2 cellular contexts compared by ENCODE assay signal in the genomic region with DNA sequence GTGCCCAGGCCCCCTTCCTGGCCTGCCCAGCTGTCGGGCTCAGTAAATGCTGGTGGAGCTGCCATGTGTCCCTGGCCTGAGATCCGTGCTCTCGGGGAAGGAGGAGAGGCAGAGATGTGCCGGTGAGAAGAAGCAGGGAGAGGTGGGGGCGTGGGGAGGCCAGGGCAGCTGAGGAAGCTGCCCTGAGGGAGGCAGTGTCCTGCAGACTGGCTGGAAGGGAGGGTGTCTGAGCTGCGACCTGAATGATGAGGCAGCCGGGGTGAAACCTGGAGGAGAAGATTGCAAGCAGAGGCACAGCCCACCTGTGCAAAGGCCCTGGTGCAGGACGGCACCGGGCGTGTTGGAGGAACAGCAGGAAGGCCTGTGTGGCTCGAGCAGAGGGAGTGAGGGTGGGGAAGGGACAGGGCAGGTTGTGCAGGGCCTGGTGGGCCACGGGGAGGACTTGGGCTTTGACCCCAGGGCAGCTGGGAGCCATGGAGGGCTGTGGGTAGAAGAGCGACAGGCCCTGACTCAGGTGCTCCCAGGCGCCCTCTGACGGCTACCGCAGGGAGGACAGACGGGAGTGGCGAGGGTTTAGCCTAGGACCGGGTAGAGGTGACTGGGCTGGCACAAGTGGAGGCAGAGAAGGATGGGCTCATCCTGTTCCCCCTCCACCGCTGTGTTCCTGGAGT.
TF ChIP-seq lines count a peak whose summit lies in the region.

No MANE protein-coding gene starts in this region.

TF ChIP-seq in WTC11, 78 proteins besides CTCF, POLR2A, EP300 and RAD21 (continued from another document):
- TF ChIP-seq, protein P1, sequence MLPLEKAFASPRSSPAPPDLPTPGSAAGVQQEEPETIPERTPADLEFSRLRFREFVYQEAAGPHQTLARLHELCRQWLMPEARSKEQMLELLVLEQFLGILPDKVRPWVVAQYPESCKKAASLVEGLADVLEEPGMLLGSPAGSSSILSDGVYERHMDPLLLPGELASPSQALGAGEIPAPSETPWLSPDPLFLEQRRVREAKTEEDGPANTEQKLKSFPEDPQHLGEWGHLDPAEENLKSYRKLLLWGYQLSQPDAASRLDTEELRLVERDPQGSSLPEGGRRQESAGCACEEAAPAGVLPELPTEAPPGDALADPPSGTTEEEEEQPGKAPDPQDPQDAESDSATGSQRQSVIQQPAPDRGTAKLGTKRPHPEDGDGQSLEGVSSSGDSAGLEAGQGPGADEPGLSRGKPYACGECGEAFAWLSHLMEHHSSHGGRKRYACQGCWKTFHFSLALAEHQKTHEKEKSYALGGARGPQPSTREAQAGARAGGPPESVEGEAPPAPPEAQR (CRISPR knock-in tag; IDR thresholded peaks at IDR 0.05), result no peak
- TF ChIP-seq, protein P2, sequence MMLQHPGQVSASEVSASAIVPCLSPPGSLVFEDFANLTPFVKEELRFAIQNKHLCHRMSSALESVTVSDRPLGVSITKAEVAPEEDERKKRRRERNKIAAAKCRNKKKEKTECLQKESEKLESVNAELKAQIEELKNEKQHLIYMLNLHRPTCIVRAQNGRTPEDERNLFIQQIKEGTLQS (CRISPR knock-in tag; conservative IDR thresholded peaks at IDR 0.05), result no peak
- TF ChIP-seq, protein P3, sequence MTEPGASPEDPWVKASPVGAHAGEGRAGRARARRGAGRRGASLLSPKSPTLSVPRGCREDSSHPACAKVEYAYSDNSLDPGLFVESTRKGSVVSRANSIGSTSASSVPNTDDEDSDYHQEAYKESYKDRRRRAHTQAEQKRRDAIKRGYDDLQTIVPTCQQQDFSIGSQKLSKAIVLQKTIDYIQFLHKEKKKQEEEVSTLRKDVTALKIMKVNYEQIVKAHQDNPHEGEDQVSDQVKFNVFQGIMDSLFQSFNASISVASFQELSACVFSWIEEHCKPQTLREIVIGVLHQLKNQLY (CRISPR knock-in tag; IDR thresholded peaks at IDR 0.05), result no peak
- TF ChIP-seq EMX1 (CRISPR knock-in tag; IDR thresholded peaks at IDR 0.05) (0 out of 2 replicates have a peak, but pooled peaks have one; percentile 35), MXD4 (CRISPR knock-in tag; IDR thresholded peaks at IDR 0.05; ENCODE audit: borderline replicate concordance) (no peak)
- TF ChIP-seq, protein P4, sequence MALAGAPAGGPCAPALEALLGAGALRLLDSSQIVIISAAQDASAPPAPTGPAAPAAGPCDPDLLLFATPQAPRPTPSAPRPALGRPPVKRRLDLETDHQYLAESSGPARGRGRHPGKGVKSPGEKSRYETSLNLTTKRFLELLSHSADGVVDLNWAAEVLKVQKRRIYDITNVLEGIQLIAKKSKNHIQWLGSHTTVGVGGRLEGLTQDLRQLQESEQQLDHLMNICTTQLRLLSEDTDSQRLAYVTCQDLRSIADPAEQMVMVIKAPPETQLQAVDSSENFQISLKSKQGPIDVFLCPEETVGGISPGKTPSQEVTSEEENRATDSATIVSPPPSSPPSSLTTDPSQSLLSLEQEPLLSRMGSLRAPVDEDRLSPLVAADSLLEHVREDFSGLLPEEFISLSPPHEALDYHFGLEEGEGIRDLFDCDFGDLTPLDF (CRISPR knock-in tag; IDR thresholded peaks at IDR 0.05), result no peak
- TF ChIP-seq, protein P5, sequence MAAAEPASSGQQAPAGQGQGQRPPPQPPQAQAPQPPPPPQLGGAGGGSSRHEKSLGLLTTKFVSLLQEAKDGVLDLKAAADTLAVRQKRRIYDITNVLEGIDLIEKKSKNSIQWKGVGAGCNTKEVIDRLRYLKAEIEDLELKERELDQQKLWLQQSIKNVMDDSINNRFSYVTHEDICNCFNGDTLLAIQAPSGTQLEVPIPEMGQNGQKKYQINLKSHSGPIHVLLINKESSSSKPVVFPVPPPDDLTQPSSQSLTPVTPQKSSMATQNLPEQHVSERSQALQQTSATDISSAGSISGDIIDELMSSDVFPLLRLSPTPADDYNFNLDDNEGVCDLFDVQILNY (CRISPR knock-in tag; IDR thresholded peaks at IDR 0.05), result 0 out of 2 replicates have a peak, but pooled peaks have one; percentile 9

TF ChIP-seq in HepG2, 621 proteins besides CTCF, POLR2A, EP300 and RAD21 (continued from another document and continues in another):
- TF ChIP-seq REPIN1 (CRISPR knock-in tag; IDR thresholded peaks at IDR 0.05; ENCODE audit: borderline replicate concordance, low read depth) (0 out of 2 replicates have a peak, but pooled peaks have one; percentile 23), SALL2 (CRISPR knock-in tag; IDR thresholded peaks at IDR 0.05) (0 out of 2 replicates have a peak, but pooled peaks have one; percentile 61), KDM2A (CRISPR knock-in tag; IDR thresholded peaks at IDR 0.05; ENCODE audit: borderline replicate concordance, low read depth) (peak; percentile 36; the same call in 1 of the 2 replicates), AGO2 (optimal IDR thresholded peaks at IDR 0.05; ENCODE audit: low read depth, low read length) (peak; percentile 93), SMARCE1 (IDR thresholded peaks at IDR 0.05; ENCODE audit: borderline replicate concordance) (no peak), ZNF263 (CRISPR knock-in tag; IDR thresholded peaks at IDR 0.05) (peak; percentile 39; the same call in 1 of the 2 replicates), PHF21A (CRISPR knock-in tag; IDR thresholded peaks at IDR 0.05) (no peak), RCOR2 (CRISPR knock-in tag; IDR thresholded peaks at IDR 0.05) (0 out of 2 replicates have a peak, but pooled peaks have one; percentile 54), KDM1A (CRISPR knock-in tag; IDR thresholded peaks at IDR 0.05) (peak; percentile 54; the same call in 1 of the 2 replicates), XRCC5 (optimal IDR thresholded peaks at IDR 0.05; ENCODE audit: low read length) (peak; percentile 64), HNF4A (CRISPR knock-in tag; IDR thresholded peaks at IDR 0.05) (0 out of 2 replicates have a peak, but pooled peaks have one; percentile 7), ZNF326 (CRISPR knock-in tag; IDR thresholded peaks at IDR 0.05; ENCODE audit: borderline replicate concordance) (0 out of 2 replicates have a peak, but pooled peaks have one; percentile 11), SP1 (IDR thresholded peaks at IDR 0.05) (no peak), SP1 (CRISPR knock-in tag; IDR thresholded peaks at IDR 0.05) (0 out of 2 replicates have a peak, but pooled peaks have one; percentile 12), STAG1 (CRISPR knock-in tag; IDR thresholded peaks at IDR 0.05) (peak; percentile 34), FOSL1 (CRISPR knock-in tag; IDR thresholded peaks at IDR 0.05; ENCODE audit: borderline replicate concordance) (no peak), ZNF883 (CRISPR knock-in tag; IDR thresholded peaks at IDR 0.05; ENCODE audit: not compliant biosample characterization) (peak; percentile 20), MYC (CRISPR knock-in tag; IDR thresholded peaks at IDR 0.05; ENCODE audit: borderline replicate concordance) (0 out of 2 replicates have a peak, but pooled peaks have one; percentile 42), ADNP (CRISPR knock-in tag; IDR thresholded peaks at IDR 0.05) (peak; percentile 93), CCAR2 (optimal IDR thresholded peaks at IDR 0.05; ENCODE audit: low read depth, low read length) (no peak)
- TF ChIP-seq, protein P6, sequence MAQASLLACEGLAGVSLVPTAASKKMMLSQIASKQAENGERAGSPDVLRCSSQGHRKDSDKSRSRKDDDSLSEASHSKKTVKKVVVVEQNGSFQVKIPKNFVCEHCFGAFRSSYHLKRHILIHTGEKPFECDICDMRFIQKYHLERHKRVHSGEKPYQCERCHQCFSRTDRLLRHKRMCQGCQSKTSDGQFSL (CRISPR knock-in tag; IDR thresholded peaks at IDR 0.05), result 0 out of 2 replicates have a peak, but pooled peaks have one; percentile 19
- TF ChIP-seq, protein P7, sequence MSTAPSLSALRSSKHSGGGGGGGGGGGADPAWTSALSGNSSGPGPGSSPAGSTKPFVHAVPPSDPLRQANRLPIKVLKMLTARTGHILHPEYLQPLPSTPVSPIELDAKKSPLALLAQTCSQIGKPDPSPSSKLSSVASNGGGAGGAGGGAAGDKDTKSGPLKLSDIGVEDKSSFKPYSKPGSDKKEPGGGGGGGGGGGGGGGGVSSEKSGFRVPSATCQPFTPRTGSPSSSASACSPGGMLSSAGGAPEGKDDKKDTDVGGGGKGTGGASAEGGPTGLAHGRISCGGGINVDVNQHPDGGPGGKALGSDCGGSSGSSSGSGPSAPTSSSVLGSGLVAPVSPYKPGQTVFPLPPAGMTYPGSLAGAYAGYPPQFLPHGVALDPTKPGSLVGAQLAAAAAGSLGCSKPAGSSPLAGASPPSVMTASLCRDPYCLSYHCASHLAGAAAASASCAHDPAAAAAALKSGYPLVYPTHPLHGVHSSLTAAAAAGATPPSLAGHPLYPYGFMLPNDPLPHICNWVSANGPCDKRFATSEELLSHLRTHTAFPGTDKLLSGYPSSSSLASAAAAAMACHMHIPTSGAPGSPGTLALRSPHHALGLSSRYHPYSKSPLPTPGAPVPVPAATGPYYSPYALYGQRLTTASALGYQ (CRISPR knock-in tag; IDR thresholded peaks at IDR 0.05), result no peak
- TF ChIP-seq, protein P8, sequence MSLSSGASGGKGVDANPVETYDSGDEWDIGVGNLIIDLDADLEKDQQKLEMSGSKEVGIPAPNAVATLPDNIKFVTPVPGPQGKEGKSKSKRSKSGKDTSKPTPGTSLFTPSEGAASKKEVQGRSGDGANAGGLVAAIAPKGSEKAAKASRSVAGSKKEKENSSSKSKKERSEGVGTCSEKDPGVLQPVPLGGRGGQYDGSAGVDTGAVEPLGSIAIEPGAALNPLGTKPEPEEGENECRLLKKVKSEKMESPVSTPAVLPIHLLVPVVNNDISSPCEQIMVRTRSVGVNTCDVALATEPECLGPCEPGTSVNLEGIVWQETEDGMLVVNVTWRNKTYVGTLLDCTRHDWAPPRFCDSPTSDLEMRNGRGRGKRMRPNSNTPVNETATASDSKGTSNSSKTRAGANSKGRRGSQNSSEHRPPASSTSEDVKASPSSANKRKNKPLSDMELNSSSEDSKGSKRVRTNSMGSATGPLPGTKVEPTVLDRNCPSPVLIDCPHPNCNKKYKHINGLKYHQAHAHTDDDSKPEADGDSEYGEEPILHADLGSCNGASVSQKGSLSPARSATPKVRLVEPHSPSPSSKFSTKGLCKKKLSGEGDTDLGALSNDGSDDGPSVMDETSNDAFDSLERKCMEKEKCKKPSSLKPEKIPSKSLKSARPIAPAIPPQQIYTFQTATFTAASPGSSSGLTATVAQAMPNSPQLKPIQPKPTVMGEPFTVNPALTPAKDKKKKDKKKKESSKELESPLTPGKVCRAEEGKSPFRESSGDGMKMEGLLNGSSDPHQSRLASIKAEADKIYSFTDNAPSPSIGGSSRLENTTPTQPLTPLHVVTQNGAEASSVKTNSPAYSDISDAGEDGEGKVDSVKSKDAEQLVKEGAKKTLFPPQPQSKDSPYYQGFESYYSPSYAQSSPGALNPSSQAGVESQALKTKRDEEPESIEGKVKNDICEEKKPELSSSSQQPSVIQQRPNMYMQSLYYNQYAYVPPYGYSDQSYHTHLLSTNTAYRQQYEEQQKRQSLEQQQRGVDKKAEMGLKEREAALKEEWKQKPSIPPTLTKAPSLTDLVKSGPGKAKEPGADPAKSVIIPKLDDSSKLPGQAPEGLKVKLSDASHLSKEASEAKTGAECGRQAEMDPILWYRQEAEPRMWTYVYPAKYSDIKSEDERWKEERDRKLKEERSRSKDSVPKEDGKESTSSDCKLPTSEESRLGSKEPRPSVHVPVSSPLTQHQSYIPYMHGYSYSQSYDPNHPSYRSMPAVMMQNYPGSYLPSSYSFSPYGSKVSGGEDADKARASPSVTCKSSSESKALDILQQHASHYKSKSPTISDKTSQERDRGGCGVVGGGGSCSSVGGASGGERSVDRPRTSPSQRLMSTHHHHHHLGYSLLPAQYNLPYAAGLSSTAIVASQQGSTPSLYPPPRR (CRISPR knock-in tag; IDR thresholded peaks at IDR 0.05; ENCODE audit: borderline replicate concordance), result no peak
- TF ChIP-seq, protein P9, sequence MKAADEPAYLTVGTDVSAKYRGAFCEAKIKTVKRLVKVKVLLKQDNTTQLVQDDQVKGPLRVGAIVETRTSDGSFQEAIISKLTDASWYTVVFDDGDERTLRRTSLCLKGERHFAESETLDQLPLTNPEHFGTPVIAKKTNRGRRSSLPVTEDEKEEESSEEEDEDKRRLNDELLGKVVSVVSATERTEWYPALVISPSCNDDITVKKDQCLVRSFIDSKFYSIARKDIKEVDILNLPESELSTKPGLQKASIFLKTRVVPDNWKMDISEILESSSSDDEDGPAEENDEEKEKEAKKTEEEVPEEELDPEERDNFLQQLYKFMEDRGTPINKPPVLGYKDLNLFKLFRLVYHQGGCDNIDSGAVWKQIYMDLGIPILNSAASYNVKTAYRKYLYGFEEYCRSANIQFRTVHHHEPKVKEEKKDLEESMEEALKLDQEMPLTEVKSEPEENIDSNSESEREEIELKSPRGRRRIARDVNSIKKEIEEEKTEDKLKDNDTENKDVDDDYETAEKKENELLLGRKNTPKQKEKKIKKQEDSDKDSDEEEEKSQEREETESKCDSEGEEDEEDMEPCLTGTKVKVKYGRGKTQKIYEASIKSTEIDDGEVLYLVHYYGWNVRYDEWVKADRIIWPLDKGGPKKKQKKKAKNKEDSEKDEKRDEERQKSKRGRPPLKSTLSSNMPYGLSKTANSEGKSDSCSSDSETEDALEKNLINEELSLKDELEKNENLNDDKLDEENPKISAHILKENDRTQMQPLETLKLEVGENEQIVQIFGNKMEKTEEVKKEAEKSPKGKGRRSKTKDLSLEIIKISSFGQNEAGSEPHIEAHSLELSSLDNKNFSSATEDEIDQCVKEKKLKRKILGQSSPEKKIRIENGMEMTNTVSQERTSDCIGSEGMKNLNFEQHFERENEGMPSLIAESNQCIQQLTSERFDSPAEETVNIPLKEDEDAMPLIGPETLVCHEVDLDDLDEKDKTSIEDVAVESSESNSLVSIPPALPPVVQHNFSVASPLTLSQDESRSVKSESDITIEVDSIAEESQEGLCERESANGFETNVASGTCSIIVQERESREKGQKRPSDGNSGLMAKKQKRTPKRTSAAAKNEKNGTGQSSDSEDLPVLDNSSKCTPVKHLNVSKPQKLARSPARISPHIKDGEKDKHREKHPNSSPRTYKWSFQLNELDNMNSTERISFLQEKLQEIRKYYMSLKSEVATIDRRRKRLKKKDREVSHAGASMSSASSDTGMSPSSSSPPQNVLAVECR (CRISPR knock-in tag; IDR thresholded peaks at IDR 0.05; ENCODE audit: borderline replicate concordance), result 0 out of 2 replicates have a peak, but pooled peaks have one; percentile 18
- TF ChIP-seq, protein P10, sequence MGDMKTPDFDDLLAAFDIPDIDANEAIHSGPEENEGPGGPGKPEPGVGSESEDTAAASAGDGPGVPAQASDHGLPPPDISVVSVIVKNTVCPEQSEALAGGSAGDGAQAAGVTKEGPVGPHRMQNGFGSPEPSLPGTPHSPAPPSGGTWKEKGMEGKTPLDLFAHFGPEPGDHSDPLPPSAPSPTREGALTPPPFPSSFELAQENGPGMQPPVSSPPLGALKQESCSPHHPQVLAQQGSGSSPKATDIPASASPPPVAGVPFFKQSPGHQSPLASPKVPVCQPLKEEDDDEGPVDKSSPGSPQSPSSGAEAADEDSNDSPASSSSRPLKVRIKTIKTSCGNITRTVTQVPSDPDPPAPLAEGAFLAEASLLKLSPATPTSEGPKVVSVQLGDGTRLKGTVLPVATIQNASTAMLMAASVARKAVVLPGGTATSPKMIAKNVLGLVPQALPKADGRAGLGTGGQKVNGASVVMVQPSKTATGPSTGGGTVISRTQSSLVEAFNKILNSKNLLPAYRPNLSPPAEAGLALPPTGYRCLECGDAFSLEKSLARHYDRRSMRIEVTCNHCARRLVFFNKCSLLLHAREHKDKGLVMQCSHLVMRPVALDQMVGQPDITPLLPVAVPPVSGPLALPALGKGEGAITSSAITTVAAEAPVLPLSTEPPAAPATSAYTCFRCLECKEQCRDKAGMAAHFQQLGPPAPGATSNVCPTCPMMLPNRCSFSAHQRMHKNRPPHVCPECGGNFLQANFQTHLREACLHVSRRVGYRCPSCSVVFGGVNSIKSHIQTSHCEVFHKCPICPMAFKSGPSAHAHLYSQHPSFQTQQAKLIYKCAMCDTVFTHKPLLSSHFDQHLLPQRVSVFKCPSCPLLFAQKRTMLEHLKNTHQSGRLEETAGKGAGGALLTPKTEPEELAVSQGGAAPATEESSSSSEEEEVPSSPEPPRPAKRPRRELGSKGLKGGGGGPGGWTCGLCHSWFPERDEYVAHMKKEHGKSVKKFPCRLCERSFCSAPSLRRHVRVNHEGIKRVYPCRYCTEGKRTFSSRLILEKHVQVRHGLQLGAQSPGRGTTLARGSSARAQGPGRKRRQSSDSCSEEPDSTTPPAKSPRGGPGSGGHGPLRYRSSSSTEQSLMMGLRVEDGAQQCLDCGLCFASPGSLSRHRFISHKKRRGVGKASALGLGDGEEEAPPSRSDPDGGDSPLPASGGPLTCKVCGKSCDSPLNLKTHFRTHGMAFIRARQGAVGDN (CRISPR knock-in tag; IDR thresholded peaks at IDR 0.05), result peak; percentile 46; the same call in 1 of the 2 replicates
